37 cellular contexts compared by ENCODE assay signal in genomic region chr14:89114109-89114508, GRCh38.
"Had no signal": no experiment of that assay in that cellular context is flagged by ENCODE, and none has a peak within 500 bp of the region (broad histone marks: within the 10 kb centered on the region; RNA-seq: fewer than 3 reads in every experiment).

No MANE protein-coding gene starts in this region.

- H3K27me3 Mint-ChIP-seq: activated naive CD4-positive, alpha-beta T cell treated with anti-CD3 and anti-CD28 coated beads, Interleukin-2, amount 10 ng/mL, durations not matched to agents 7 days and 5 days; brain had no signal

- H3K4me3 Mint-ChIP-seq: activated naive CD4-positive, alpha-beta T cell treated with anti-CD3 and anti-CD28 coated beads for 36 hours; activated naive CD4-positive, alpha-beta T cell treated with anti-CD3 and anti-CD28 coated beads, Interleukin-2, amount 10 ng/mL, durations not matched to agents 7 days and 5 days; activated naive CD4-positive, alpha-beta T cell treated with anti-CD3 and anti-CD28 coated beads, Interleukin-2, amount 50 U/mL, for 24 hours; activated naive CD8-positive, alpha-beta T cell; activated naive CD8-positive, alpha-beta T cell treated with anti-CD3 and anti-CD28 coated beads for 36 hours; activated naive CD8-positive, alpha-beta T cell treated with anti-CD3 and anti-CD28 coated beads, Interleukin-2, amount 10 ng/mL, durations not matched to agents 7 days and 5 days; activated naive CD8-positive, alpha-beta T cell treated with anti-CD3 and anti-CD28 coated beads, Interleukin-2, amount 50 U/mL, for 24 hours; activated T-cell treated with anti-CD3 and anti-CD28 coated beads, Interleukin-2, amount 50 U/mL, for 24 hours; activated T-cell treated with anti-CD3 and anti-CD28 coated beads, Interleukin-2, amount 50 U/mL, for 4 hours; activated T-cell treated with anti-CD3 and anti-CD28 coated beads, Interleukin-2, amount 50 U/mL, for 72 hours; activated T-helper 1 cell treated with anti-CD3 and anti-CD28 coated beads, Interleukin-12 subunit alpha, Interleukin-12 subunit beta, Interleukin-2, Interleukin-4 antibody, amounts not matched to agents 30 ng/mL and 10 ng/mL and 1 ng/mL, durations not matched to agents 14 hours and 24 hours and 36 hours; brain; central memory CD8-positive, alpha-beta T cell had no signal

- H3K9me3 Mint-ChIP-seq: activated naive CD4-positive, alpha-beta T cell treated with anti-CD3 and anti-CD28 coated beads, Interleukin-2, amount 50 U/mL, for 24 hours had no signal

- H3K27ac Mint-ChIP-seq: activated naive CD4-positive, alpha-beta T cell treated with anti-CD3 and anti-CD28 coated beads for 36 hours; activated naive CD4-positive, alpha-beta T cell treated with anti-CD3 and anti-CD28 coated beads, Interleukin-2, amount 10 ng/mL, durations not matched to agents 7 days and 5 days; activated naive CD4-positive, alpha-beta T cell treated with anti-CD3 and anti-CD28 coated beads, Interleukin-2, amount 50 U/mL, for 24 hours; activated naive CD4-positive, alpha-beta T cell treated with anti-CD3 and anti-CD28 coated beads, Interleukin-2, amount 50 U/mL, for 72 hours; activated naive CD8-positive, alpha-beta T cell; activated naive CD8-positive, alpha-beta T cell treated with anti-CD3 and anti-CD28 coated beads for 36 hours; activated naive CD8-positive, alpha-beta T cell treated with anti-CD3 and anti-CD28 coated beads, Interleukin-2, amount 10 ng/mL, durations not matched to agents 7 days and 5 days; activated naive CD8-positive, alpha-beta T cell treated with anti-CD3 and anti-CD28 coated beads, Interleukin-2, amount 50 U/mL, for 24 hours; activated T-cell treated with anti-CD3 and anti-CD28 coated beads, Interleukin-2, amount 50 U/mL, for 24 hours; activated T-cell treated with anti-CD3 and anti-CD28 coated beads, Interleukin-2, amount 50 U/mL, for 72 hours; activated T-helper 1 cell treated with anti-CD3 and anti-CD28 coated beads, Interleukin-12 subunit alpha, Interleukin-12 subunit beta, Interleukin-2, Interleukin-4 antibody, amounts not matched to agents 30 ng/mL and 10 ng/mL and 1 ng/mL, durations not matched to agents 14 hours and 24 hours and 36 hours; activated T-helper 2 cell treated with anti-CD3 and anti-CD28 coated beads, Interferon-gamma antibody, Interleukin-2, Interleukin-4, amounts not matched to agents 10 μg/mL and 5 μg/mL and 100 μg/mL, durations not matched to agents 14 hours and 24 hours and 36 hours; brain had no signal

- H3K9me3 ChIP-seq: adrenal gland, ascending aorta, body of pancreas had no signal

- H3K4me1 ChIP-seq: adrenal gland, ascending aorta, body of pancreas, breast epithelium had no signal

- DNase-seq: activated effector memory CD4-positive, alpha-beta T cell treated with anti-CD3 and anti-CD28 coated beads, Interleukin-2, amount 50 U/mL, for 16 hours; activated effector memory CD4-positive, alpha-beta T cell treated with Interleukin-2 at 50 U/mL for 16 hours; activated gamma-delta T cell; activated gamma-delta T cell treated with Interleukin-2 at 50 U/mL for 16 hours; activated naive CD4-positive, alpha-beta T cell; activated naive CD4-positive, alpha-beta T cell treated with anti-CD3 and anti-CD28 coated beads for 36 hours; activated naive CD4-positive, alpha-beta T cell treated with anti-CD3 and anti-CD28 coated beads, Interleukin-2, amount 10 ng/mL, durations not matched to agents 7 days and 5 days; activated naive CD4-positive, alpha-beta T cell treated with anti-CD3 and anti-CD28 coated beads, Interleukin-2, amount 50 U/mL, for 16 hours; activated naive CD4-positive, alpha-beta T cell treated with Interleukin-2 at 50 U/mL for 16 hours; activated naive CD8-positive, alpha-beta T cell treated with anti-CD3 and anti-CD28 coated beads for 36 hours; activated naive CD8-positive, alpha-beta T cell treated with anti-CD3 and anti-CD28 coated beads, Interleukin-2, amount 10 ng/mL, durations not matched to agents 7 days and 5 days; activated naive CD8-positive, alpha-beta T cell treated with anti-CD3 and anti-CD28 coated beads, Interleukin-2, amount 50 U/mL, for 24 hours; activated T-cell treated with anti-CD3 and anti-CD28 coated beads, Interleukin-2, amount 50 U/mL, for 1 hour; activated T-cell treated with anti-CD3 and anti-CD28 coated beads, Interleukin-2, amount 50 U/mL, for 24 hours; activated T-cell treated with anti-CD3 and anti-CD28 coated beads, Interleukin-2, amount 50 U/mL, for 4 hours; activated T-cell treated with anti-CD3 and anti-CD28 coated beads, Interleukin-2, amount 50 U/mL, for 48 hours; activated T-cell treated with anti-CD3 and anti-CD28 coated beads, Interleukin-2, amount 50 U/mL, for 72 hours; adrenal gland; amniotic stem cell; amygdala; anterior cingulate cortex; aorta; body of pancreas; brain microvascular endothelial cell; caudate nucleus; central memory CD4-positive, alpha-beta T cell; cerebellar nuclear complex had no signal

- H3K36me3 Mint-ChIP-seq: activated naive CD4-positive, alpha-beta T cell treated with anti-CD3 and anti-CD28 coated beads, Interleukin-2, amount 10 ng/mL, durations not matched to agents 7 days and 5 days; activated naive CD4-positive, alpha-beta T cell treated with anti-CD3 and anti-CD28 coated beads, Interleukin-2, amount 50 U/mL, for 24 hours; activated naive CD4-positive, alpha-beta T cell treated with anti-CD3 and anti-CD28 coated beads, Interleukin-2, amount 50 U/mL, for 72 hours; activated naive CD8-positive, alpha-beta T cell treated with anti-CD3 and anti-CD28 coated beads for 36 hours; activated naive CD8-positive, alpha-beta T cell treated with anti-CD3 and anti-CD28 coated beads, Interleukin-2, amount 10 ng/mL, durations not matched to agents 7 days and 5 days; brain had no signal

- H3K27me3 ChIP-seq: adrenal gland, ascending aorta, body of pancreas, brain microvascular endothelial cell, breast epithelium, cardiac muscle cell had no signal

- H3K4me1 Mint-ChIP-seq: activated naive CD4-positive, alpha-beta T cell treated with anti-CD3 and anti-CD28 coated beads, Interleukin-2, amount 10 ng/mL, durations not matched to agents 7 days and 5 days; activated naive CD4-positive, alpha-beta T cell treated with anti-CD3 and anti-CD28 coated beads, Interleukin-2, amount 50 U/mL, for 24 hours; activated naive CD8-positive, alpha-beta T cell treated with anti-CD3 and anti-CD28 coated beads for 36 hours; activated naive CD8-positive, alpha-beta T cell treated with anti-CD3 and anti-CD28 coated beads, Interleukin-2, amount 10 ng/mL, durations not matched to agents 7 days and 5 days; activated naive CD8-positive, alpha-beta T cell treated with anti-CD3 and anti-CD28 coated beads, Interleukin-2, amount 50 U/mL, for 24 hours; central memory CD8-positive, alpha-beta T cell had no signal

- ATAC-seq: activated naive CD4-positive, alpha-beta T cell treated with anti-CD3 and anti-CD28 coated beads, Interleukin-2, amount 50 U/mL, for 72 hours; activated naive CD8-positive, alpha-beta T cell treated with anti-CD3 and anti-CD28 coated beads, Interleukin-2, amount 50 U/mL, for 24 hours; activated T-cell treated with anti-CD3 and anti-CD28 coated beads, Interleukin-2, amount 50 U/mL, for 4 hours; activated T-cell treated with anti-CD3 and anti-CD28 coated beads, Interleukin-2, amount 50 U/mL, for 72 hours; body of pancreas had no signal

- H3K27ac ChIP-seq: adrenal gland, ascending aorta, body of pancreas, brain microvascular endothelial cell, breast epithelium, cardiac muscle cell had no signal

- H3K4me3 ChIP-seq: adrenal gland, ascending aorta, body of pancreas, breast epithelium, cardiac muscle cell had no signal

- H3K36me3 ChIP-seq: adrenal gland, ascending aorta, brain microvascular endothelial cell, breast epithelium, cardiac muscle cell had no signal
